24 cellular contexts compared by ENCODE assay signal in genomic region chr2:218311908-218312756, GRCh38. TPM values are rescaled to one million over a fixed set of nuclear protein-coding genes. Genes with fewer than 3 reads are reported as not detected.
DNase-seq lines count a peak whose midpoint lies in the region; ATAC-seq, FAIRE-seq and TF ChIP-seq lines count a peak whose summit lies in the region.
"Had no signal": no experiment of that assay in that cellular context is flagged by ENCODE, and none has a peak within 500 bp of the region (broad histone marks: within the 10 kb centered on the region; RNA-seq: fewer than 3 reads in every experiment).

No MANE protein-coding gene starts in this region.

- no peaks in the 10 kb centered on the region for H3K36me3 Mint-ChIP-seq in nephron progenitor cell (ENCODE audit: low read depth)
- no peaks in the 10 kb centered on the region for H3K36me3 Mint-ChIP-seq in activated CD4-positive, alpha-beta T cell treated with anti-CD3 and anti-CD28 coated beads, Interleukin-2, amount 10 ng/mL, durations not matched to agents 24 days and 14 days (ENCODE audit: low read depth)

- TF ChIP-seq RAD21 in A549 (conservative IDR thresholded peaks at IDR 0.05 in 1 of 2, IDR thresholded peaks at IDR 0.05 in 1 of 2) = no peak

- no peaks in the 10 kb centered on the region for H3K9me3 ChIP-seq in A549
- H3K9me3 ChIP-seq: esophagus squamous epithelium, SJSA1 had no signal

- intact Hi-C loops in activated CD4-positive, alpha-beta T cell treated with anti-CD3 and anti-CD28 coated beads, Interleukin-2, amount 10 ng/mL, durations not matched to agents 24 days and 14 days (cut with micrococcal nuclease) = no loop called here

- peaks cover 29% of the 10 kb centered on the region for H3K4me1 Mint-ChIP-seq in nephron progenitor cell
- peaks cover 20% of the 10 kb centered on the region for H3K4me1 Mint-ChIP-seq in activated CD4-positive, alpha-beta T cell treated with anti-CD3 and anti-CD28 coated beads, Interleukin-2, amount 10 ng/mL, durations not matched to agents 24 days and 14 days

- H3K27ac Mint-ChIP-seq in nephron progenitor cell = peak overlapping the region; percentile 58
- no peak overlapping the region for H3K27ac Mint-ChIP-seq in activated CD4-positive, alpha-beta T cell treated with anti-CD3 and anti-CD28 coated beads, Interleukin-2, amount 10 ng/mL, durations not matched to agents 24 days and 14 days
- H3K27ac Mint-ChIP-seq: stimulated activated naive CD8-positive, alpha-beta T cell treated with anti-CD3 and anti-CD28 coated beads, Interleukin-15, amount 100 ng/mL, for 72 hours had no signal

- H3K9me3 Mint-ChIP-seq in nephron progenitor cell = no peaks in the 10 kb centered on the region
- no peaks in the 10 kb centered on the region for H3K9me3 Mint-ChIP-seq in activated CD4-positive, alpha-beta T cell treated with anti-CD3 and anti-CD28 coated beads, Interleukin-2, amount 10 ng/mL, durations not matched to agents 24 days and 14 days
- H3K9me3 Mint-ChIP-seq: stimulated activated naive CD8-positive, alpha-beta T cell treated with anti-CD3 and anti-CD28 coated beads, Interleukin-15, amount 100 ng/mL, for 72 hours had no signal

- no peak for TF ChIP-seq CTCF in A549 (IDR thresholded peaks at IDR 0.05)
- no peak for TF ChIP-seq CTCF in LNCaP clone FGC (IDR thresholded peaks at IDR 0.05; ENCODE audit: control insufficient read depth, extremely low read depth, insufficient read depth)
- TF ChIP-seq CTCF in fibroblast of villous mesenchyme (IDR thresholded peaks at IDR 0.05; ENCODE audit: insufficient read depth, low read depth, low read length) = no peak
- TF ChIP-seq CTCF in nephron progenitor cell (IDR thresholded peaks at IDR 0.05) = no peak

- WGBS in A549 (ENCODE audit: missing lambda C conversion rate) = 66% methylated on average over 8 of the region's 8 CpGs

- peak overlapping the region; percentile 1; the same call in 1 of the 3 replicates for H3K4me2 ChIP-seq in A549

- no peak overlapping the region for H3K4me3 Mint-ChIP-seq in nephron progenitor cell
- H3K4me3 Mint-ChIP-seq in activated CD4-positive, alpha-beta T cell treated with anti-CD3 and anti-CD28 coated beads, Interleukin-2, amount 10 ng/mL, durations not matched to agents 24 days and 14 days = no peak overlapping the region
- H3K4me3 Mint-ChIP-seq: stimulated activated naive CD8-positive, alpha-beta T cell treated with anti-CD3 and anti-CD28 coated beads, Interleukin-15, amount 100 ng/mL, for 72 hours had no signal

- TF ChIP-seq EP300 in A549 (IDR thresholded peaks at IDR 0.05) = no peak

- H3K4me1 ChIP-seq in A549 = peaks cover 33% of the 10 kb centered on the region
- H3K4me1 ChIP-seq: SJSA1 had no signal

- no peak for FAIRE-seq in A549 (lab: Jason Lieb, UNC)
- FAIRE-seq: G401.6, GM12891, HTR-8/SVneo, islet of Langerhans had no signal

- no peak for TF ChIP-seq POLR2A in A549 (IDR thresholded peaks at IDR 0.05; ENCODE audit: low read length)

- H3K4me3 ChIP-seq in A549 = no peak overlapping the region
- no peak overlapping the region for H3K4me3 ChIP-seq in LNCaP clone FGC (ENCODE audit: low read depth, low read length)
- no peak overlapping the region for H3K4me3 ChIP-seq in fibroblast of villous mesenchyme (ENCODE audit: low read depth, low read length)
- H3K4me3 ChIP-seq: esophagus squamous epithelium, SJSA1 had no signal

- DNase-seq in A549 (ENCODE audit: low read depth in 1 of 2, low spot score in 1 of 2) (peak in 1 of 2 experiments; percentile 63), LNCaP clone FGC (ENCODE audit: low read depth) (peak; percentile 99), fibroblast of villous mesenchyme (ENCODE audit: low read depth) (peak; percentile 76), nephron progenitor cell (no peak)
- no peak for DNase-seq in activated CD4-positive, alpha-beta T cell treated with anti-CD3 and anti-CD28 coated beads, Interleukin-2, amount 10 ng/mL, durations not matched to agents 24 days and 14 days
- DNase-seq in effector CD8-positive, alpha-beta T cell (lab: John Stamatoyannopoulos, UW) = no peak
- DNase-seq: activated CD4-positive, alpha-beta T cell treated with anti-CD3 and anti-CD28 coated beads for 4 hours; activated naive CD4-positive, alpha-beta T cell treated with anti-CD3 and anti-CD28 coated beads, Interleukin-2, amount 50 U/mL, for 16 hours; brain microvascular endothelial cell; esophagus squamous epithelium; glutamatergic neuron; NCI-H187; stimulated activated CD4-positive, alpha-beta T cell treated with anti-CD3 and anti-CD28 coated beads, Interleukin-15, amount 100 ng/mL, for 24 hours; stimulated activated naive CD8-positive, alpha-beta T cell treated with anti-CD3 and anti-CD28 coated beads, Interleukin-15, amount 100 ng/mL, for 72 hours had no signal

- POLR2A ChIA-PET in A549 (lab: Yijun Ruan, JAX) = no interaction called here

- H3K27me3 Mint-ChIP-seq in nephron progenitor cell (ENCODE audit: low read depth, poor library complexity) = peaks cover 1% of the 10 kb centered on the region
- H3K27me3 Mint-ChIP-seq in activated CD4-positive, alpha-beta T cell treated with anti-CD3 and anti-CD28 coated beads, Interleukin-2, amount 10 ng/mL, durations not matched to agents 24 days and 14 days = peaks cover 2% of the 10 kb centered on the region
- H3K27me3 Mint-ChIP-seq: stimulated activated naive CD8-positive, alpha-beta T cell treated with anti-CD3 and anti-CD28 coated beads, Interleukin-15, amount 100 ng/mL, for 72 hours had no signal

- H3K27ac ChIP-seq in A549 = no peak overlapping the region
- H3K27ac ChIP-seq: brain microvascular endothelial cell, esophagus squamous epithelium, SJSA1 had no signal

- peak in 1 of 2 experiments; percentile 83; a peak in 3 of 6 replicates for ATAC-seq in A549
- ATAC-seq in GM21529 (IDR thresholded peaks at IDR 0.05; ENCODE audit: unreplicated experiment) = no peak
- no peak for ATAC-seq in HG02840 (IDR thresholded peaks at IDR 0.05; ENCODE audit: low FRiP score, unreplicated experiment)
- ATAC-seq: stimulated activated naive CD8-positive, alpha-beta T cell treated with anti-CD3 and anti-CD28 coated beads, Interleukin-15, amount 100 ng/mL, for 72 hours had no signal

- CTCF ChIA-PET in A549 (lab: Yijun Ruan, JAX) = interaction anchor here (0.6 to 1.0 kb wide), 6 partner anchors 10 to 82 kb away, joined by 3 to 5 read pairs (median 4); partner anchors contain the start of gene TMBIM1

TF ChIP-seq in A549, 52 proteins besides CTCF, POLR2A, EP300 and RAD21:
- TF ChIP-seq NFE2L2 (conservative IDR thresholded peaks at IDR 0.05; ENCODE audit: low read length) = no peak
- TF ChIP-seq CBX8 (IDR thresholded peaks at IDR 0.05) = no peak
- no peak for TF ChIP-seq EHMT2 (IDR thresholded peaks at IDR 0.05; ENCODE audit: low read depth)

RNA-seq across cellular contexts. Expression of gene TMBIM1, which starts 19.8 kb away (rescaled TPM):
- polyA plus RNA-seq in A549 (2011; rRNA removed) (61.4 and 91.5 TPM in 2 replicates), A549 (2017; fragmentation: RNase III; extraction: RNeasy Plus Mini Kit Qiagen cat#74134 plus additional on column Dnase treatment) (66.6 to 72.1 TPM (median 70.4 TPM) in 3 replicates)
- polyA plus RNA-seq in A549 (2012; cell fraction: cytosol; rRNA removed) = 53.4 and 80.7 TPM in 2 replicates
- 65.6 and 87.6 TPM in 2 replicates for polyA plus RNA-seq in A549 (2012; cell fraction: nucleus; rRNA removed)
- 66.4 and 78.9 TPM in 2 replicates for polyA minus RNA-seq in A549 (2011; rRNA and poly(A)+ RNA removed)
- total RNA-seq in fibroblast of villous mesenchyme = 123 and 136 TPM in 2 replicates
- 62.6 and 63.1 TPM in 2 replicates for total RNA-seq in activated CD4-positive, alpha-beta T cell treated with anti-CD3 and anti-CD28 coated beads, Interleukin-2, amount 10 ng/mL, durations not matched to agents 24 days and 14 days

RNA-seq across cellular contexts. Expression of gene PNKD, which starts 41.8 kb away (rescaled TPM):
- polyA plus RNA-seq in A549 (2011; rRNA removed) (46.2 and 52.6 TPM in 2 replicates), A549 (2017; fragmentation: RNase III; extraction: RNeasy Plus Mini Kit Qiagen cat#74134 plus additional on column Dnase treatment) (47.2 to 51.7 TPM (median 51.6 TPM) in 3 replicates)
- polyA plus RNA-seq in A549 (2012; cell fraction: cytosol; rRNA removed) = 101 and 104 TPM in 2 replicates
- 71.2 and 85.9 TPM in 2 replicates for polyA plus RNA-seq in A549 (2012; cell fraction: nucleus; rRNA removed)
- polyA minus RNA-seq in A549 (2011; rRNA and poly(A)+ RNA removed) = 21.0 and 26.5 TPM in 2 replicates
- 26.1 and 26.8 TPM in 2 replicates for total RNA-seq in fibroblast of villous mesenchyme
- total RNA-seq in activated CD4-positive, alpha-beta T cell treated with anti-CD3 and anti-CD28 coated beads, Interleukin-2, amount 10 ng/mL, durations not matched to agents 24 days and 14 days = 15.0 and 21.5 TPM in 2 replicates

RNA-seq across cellular contexts. Expression of gene AAMP, which starts 42.2 kb away (rescaled TPM):
- polyA plus RNA-seq in A549 (2011; rRNA removed) (71.3 and 82.0 TPM in 2 replicates), A549 (2017; fragmentation: RNase III; extraction: RNeasy Plus Mini Kit Qiagen cat#74134 plus additional on column Dnase treatment) (165 to 173 TPM (median 168 TPM) in 3 replicates)
- polyA plus RNA-seq in A549 (2012; cell fraction: cytosol; rRNA removed) = 178 and 187 TPM in 2 replicates
- 208 and 219 TPM in 2 replicates for polyA plus RNA-seq in A549 (2012; cell fraction: nucleus; rRNA removed)
- 53.9 and 65.4 TPM in 2 replicates for polyA minus RNA-seq in A549 (2011; rRNA and poly(A)+ RNA removed)
- 104 and 110 TPM in 2 replicates for total RNA-seq in fibroblast of villous mesenchyme
- 85.3 and 89.0 TPM in 2 replicates for total RNA-seq in activated CD4-positive, alpha-beta T cell treated with anti-CD3 and anti-CD28 coated beads, Interleukin-2, amount 10 ng/mL, durations not matched to agents 24 days and 14 days

RNA-seq across cellular contexts. Expression of gene CATIP, which starts 44.5 kb away (rescaled TPM):
- polyA plus RNA-seq in A549 (2011; rRNA removed) (0.17 and 0.41 TPM in 2 replicates), A549 (2017; fragmentation: RNase III; extraction: RNeasy Plus Mini Kit Qiagen cat#74134 plus additional on column Dnase treatment) (0.09 to 0.15 TPM in 2 of 3 replicates, not detected in the other)
- polyA plus RNA-seq in A549 (2012; cell fraction: cytosol; rRNA removed) = 0.14 and 0.20 TPM in 2 replicates
- 0.33 and 0.34 TPM in 2 replicates for polyA plus RNA-seq in A549 (2012; cell fraction: nucleus; rRNA removed)
- polyA minus RNA-seq in A549 (2011; rRNA and poly(A)+ RNA removed) = 1.9 and 2.0 TPM in 2 replicates
- 0.43 TPM in 1 of 2 replicates, not detected in the other for total RNA-seq in fibroblast of villous mesenchyme
- not detected in 2 replicates for total RNA-seq in activated CD4-positive, alpha-beta T cell treated with anti-CD3 and anti-CD28 coated beads, Interleukin-2, amount 10 ng/mL, durations not matched to agents 24 days and 14 days
- total RNA-seq: dermis microvascular lymphatic vessel endothelial cell, esophagus squamous epithelium, M059J, pulmonary artery endothelial cell, SJSA1 had no signal

RNA-seq across cellular contexts. Expression of gene GPBAR1, which starts 51.3 kb away (rescaled TPM):
- polyA plus RNA-seq in A549 (2011; rRNA removed) (0.05 and 0.06 TPM in 2 replicates), A549 (2017; fragmentation: RNase III; extraction: RNeasy Plus Mini Kit Qiagen cat#74134 plus additional on column Dnase treatment) (0.12 to 0.16 TPM (median 0.13 TPM) in 3 replicates)
- polyA plus RNA-seq in A549 (2012; cell fraction: cytosol; rRNA removed) = 0.05 and 0.09 TPM in 2 replicates
- polyA plus RNA-seq in A549 (2012; cell fraction: nucleus; rRNA removed) = 0.73 and 0.77 TPM in 2 replicates
- 0.19 and 0.54 TPM in 2 replicates for polyA minus RNA-seq in A549 (2011; rRNA and poly(A)+ RNA removed)
- under 0.01 TPM in 1 of 2 replicates, not detected in the other for total RNA-seq in fibroblast of villous mesenchyme
- total RNA-seq in activated CD4-positive, alpha-beta T cell treated with anti-CD3 and anti-CD28 coated beads, Interleukin-2, amount 10 ng/mL, durations not matched to agents 24 days and 14 days = 0.40 and 0.68 TPM in 2 replicates
- total RNA-seq: dermis microvascular lymphatic vessel endothelial cell had no signal

Comparison
In these comparisons a context has a peak if more than half of its experiments do, and no peak if none do; other contexts are left out.
1. DNase-seq: peak in LNCaP clone FGC (single experiment) and fibroblast of villous mesenchyme (single experiment); none in nephron progenitor cell (single experiment), activated CD4-positive, alpha-beta T cell treated with anti-CD3 and anti-CD28 coated beads, Interleukin-2, amount 10 ng/mL, durations not matched to agents 24 days and 14 days (single experiment) and effector CD8-positive, alpha-beta T cell (single experiment).